In genomic region chr19:42219812-42220750, GRCh38 we compare ENCODE assay signal across 1 cellular context.
TF ChIP-seq lines count a peak whose summit lies in the region.

TSS of gene ZNF526 (plus strand) at chr19:42220312. CDS start at chr19:42224404, 4,092 bp downstream.

TF ChIP-seq in GM12878, 131 proteins besides CTCF, POLR2A, EP300 and RAD21 (continued from another document and continues in another):
- TF ChIP-seq ZBTB4 (CRISPR knock-in tag; IDR thresholded peaks at IDR 0.05) = no peak
- TF ChIP-seq FOXM1 (IDR thresholded peaks at IDR 0.05; ENCODE audit: low read depth, low read length) = no peak
- TF ChIP-seq KLF5 (IDR thresholded peaks at IDR 0.05; ENCODE audit: partially characterized antibody) = no peak
- no peak for TF ChIP-seq ZNF274 (IDR thresholded peaks at IDR 0.05; ENCODE audit: insufficient read depth, insufficient read length)
- no peak for TF ChIP-seq RBBP5 (conservative IDR thresholded peaks at IDR 0.05)
- TF ChIP-seq CHD4 (IDR thresholded peaks at IDR 0.05) = no peak
- TF ChIP-seq NRF1 (conservative IDR thresholded peaks at IDR 0.05; ENCODE audit: low read depth, low read length) = peak; percentile 96
- peak; percentile 11 for TF ChIP-seq RELA (IDR thresholded peaks at IDR 0.05; ENCODE audit: borderline replicate concordance, partially characterized antibody)
- TF ChIP-seq POLR2AphosphoS2 (IDR thresholded peaks at IDR 0.05; ENCODE audit: low read depth, low read length) = peak; percentile 87
- no peak for TF ChIP-seq PBX3 (IDR thresholded peaks at IDR 0.05; ENCODE audit: insufficient replicate concordance, low read depth, low read length)
- no peak for TF ChIP-seq IRF5 (IDR thresholded peaks at IDR 0.05; ENCODE audit: borderline replicate concordance)
- TF ChIP-seq KDM1A (IDR thresholded peaks at IDR 0.05; ENCODE audit: borderline replicate concordance) = no peak
- peak; percentile 49 for TF ChIP-seq CREM (IDR thresholded peaks at IDR 0.05; ENCODE audit: low read depth)
- no peak for TF ChIP-seq SRF (IDR thresholded peaks at IDR 0.05; ENCODE audit: low read depth in 2 of 2, low read length in 2 of 2)
- peak; percentile 53; the same call in 1 of the 2 replicates for TF ChIP-seq BACH1 (IDR thresholded peaks at IDR 0.05; ENCODE audit: borderline replicate concordance)
- TF ChIP-seq CHD1 (IDR thresholded peaks at IDR 0.05; ENCODE audit: low read depth, low read length) = no peak
- TF ChIP-seq PAX8 (IDR thresholded peaks at IDR 0.05) = no peak
- no peak for TF ChIP-seq ETV6 (conservative IDR thresholded peaks at IDR 0.05 in 1 of 2, IDR thresholded peaks at IDR 0.05 in 1 of 2; ENCODE audit: borderline replicate concordance in 1 of 2, low read depth in 1 of 2)
- peak; percentile 84 for TF ChIP-seq GATAD2B (conservative IDR thresholded peaks at IDR 0.05; ENCODE audit: low read depth)
- no peak for TF ChIP-seq NR2C1 (IDR thresholded peaks at IDR 0.05)
- no peak for TF ChIP-seq ZSCAN29 (IDR thresholded peaks at IDR 0.05)
- peak; percentile 60 for TF ChIP-seq HCFC1 (IDR thresholded peaks at IDR 0.05; ENCODE audit: low read length)
- no peak; the same call in 1 of the 2 replicates for TF ChIP-seq IKZF1 (conservative IDR thresholded peaks at IDR 0.05)
- TF ChIP-seq PML (IDR thresholded peaks at IDR 0.05; ENCODE audit: low read length) = peak; percentile 81; the same call in 1 of the 2 replicates
- no peak for TF ChIP-seq ZNF207 (IDR thresholded peaks at IDR 0.05; ENCODE audit: borderline replicate concordance)
- TF ChIP-seq RCOR1 (conservative IDR thresholded peaks at IDR 0.05; ENCODE audit: low read depth, low read length) = no peak
- no peak for TF ChIP-seq MTA3 (IDR thresholded peaks at IDR 0.05; ENCODE audit: borderline replicate concordance, low read length)
- TF ChIP-seq SREBF2 (IDR thresholded peaks at IDR 0.05; ENCODE audit: low read length) = no peak
- TF ChIP-seq SMAD5 (IDR thresholded peaks at IDR 0.05; ENCODE audit: low read depth) = peak; percentile 82
- no peak for TF ChIP-seq WRNIP1 (IDR thresholded peaks at IDR 0.05; ENCODE audit: borderline replicate concordance, low read depth, low read length)
- TF ChIP-seq SP1 (IDR thresholded peaks at IDR 0.05; ENCODE audit: low read depth, low read length) = peak; percentile 96
- no peak for TF ChIP-seq ZNF592 (IDR thresholded peaks at IDR 0.05)
- TF ChIP-seq RAD51 (IDR thresholded peaks at IDR 0.05) = peak; percentile 80
- TF ChIP-seq CBX5 (IDR thresholded peaks at IDR 0.05; ENCODE audit: low read depth) = no peak
- no peak for TF ChIP-seq SPI1 (IDR thresholded peaks at IDR 0.05; ENCODE audit: borderline replicate concordance, insufficient read depth, low read depth, low read length)
- no peak for TF ChIP-seq BRCA1 (IDR thresholded peaks at IDR 0.05; ENCODE audit: low read depth, low read length)
- TF ChIP-seq RFX5 (IDR thresholded peaks at IDR 0.05; ENCODE audit: low read depth, low read length) = peak; percentile 67; the same call in 1 of the 2 replicates
- TF ChIP-seq MXI1 (IDR thresholded peaks at IDR 0.05; ENCODE audit: low read depth, low read length) = peak; percentile 88
- no peak for TF ChIP-seq GABPA (IDR thresholded peaks at IDR 0.05; ENCODE audit: low read depth)
- TF ChIP-seq ZBED1 (IDR thresholded peaks at IDR 0.05; ENCODE audit: borderline replicate concordance) = no peak
- no peak for TF ChIP-seq ZNF622 (IDR thresholded peaks at IDR 0.05)
- TF ChIP-seq CEBPZ (IDR thresholded peaks at IDR 0.05; ENCODE audit: low read depth, low read length) = no peak
- peak; percentile 90 for TF ChIP-seq CHD2 (IDR thresholded peaks at IDR 0.05; ENCODE audit: borderline replicate concordance, low read depth, low read length)
- 0 out of 2 replicates have a peak, but pooled peaks have one; percentile 45 for TF ChIP-seq CBFB (IDR thresholded peaks at IDR 0.05; ENCODE audit: low read depth)
- 0 out of 2 replicates have a peak, but pooled peaks have one; percentile 12 for TF ChIP-seq PAX5 (IDR thresholded peaks at IDR 0.05; ENCODE audit: borderline replicate concordance, low read depth, low read length)
- TF ChIP-seq MYC (IDR thresholded peaks at IDR 0.05; ENCODE audit: insufficient read depth, insufficient read length, insufficient replicate concordance, low read length, severe bottlenecking) = no peak
- TF ChIP-seq EED (IDR thresholded peaks at IDR 0.05; ENCODE audit: low read depth) = no peak
- TF ChIP-seq HSF1 (IDR thresholded peaks at IDR 0.05; ENCODE audit: low read depth, low read length) = no peak
- no peak for TF ChIP-seq SUPT20H (IDR thresholded peaks at IDR 0.05; ENCODE audit: borderline replicate concordance, control insufficient read depth, low read depth, low read length)
- TF ChIP-seq EGR1 (IDR thresholded peaks at IDR 0.05; ENCODE audit: borderline replicate concordance in 1 of 2, low read depth in 2 of 2, low read length in 2 of 2) = no peak
- TF ChIP-seq MEF2B (IDR thresholded peaks at IDR 0.05; ENCODE audit: partially characterized antibody, poor library complexity, severe bottlenecking) = no peak
- no peak for TF ChIP-seq ZNF217 (IDR thresholded peaks at IDR 0.05)
- TF ChIP-seq ASH2L (IDR thresholded peaks at IDR 0.05; ENCODE audit: borderline replicate concordance, low read depth) = no peak
- TF ChIP-seq NR2C2 (IDR thresholded peaks at IDR 0.05; ENCODE audit: borderline replicate concordance, control insufficient read depth, insufficient read length, low read depth) = no peak
- peak; percentile 79; the same call in 1 of the 2 replicates for TF ChIP-seq SIN3A (IDR thresholded peaks at IDR 0.05; ENCODE audit: low read depth, low read length)
